20 cellular contexts compared by ENCODE assay signal in genomic region chr18:46324087-46324486, GRCh38.
A peak's percentile ranks its signal among the peaks of the same experiment; 100 is the strongest.
DNase-seq lines count a peak whose midpoint lies in the region; ATAC-seq, FAIRE-seq and TF ChIP-seq lines count a peak whose summit lies in the region.
"Had no signal": no experiment of that assay in that cellular context is flagged by ENCODE, and none has a peak within 500 bp of the region (broad histone marks: within the 10 kb centered on the region; RNA-seq: fewer than 3 reads in every experiment).

No MANE protein-coding gene starts in this region.

- TF ChIP-seq RAD21 in GM12878 (IDR thresholded peaks at IDR 0.05; ENCODE audit: insufficient read depth, low read depth, low read length) (no peak), neural cell (conservative IDR thresholded peaks at IDR 0.05) (no peak)

- no peaks in the 10 kb centered on the region for H3K36me3 Mint-ChIP-seq in GM23338 (ENCODE audit: low read depth)
- H3K36me3 Mint-ChIP-seq: activated naive CD8-positive, alpha-beta T cell treated with anti-CD3 and anti-CD28 coated beads, Interleukin-2, amount 10 ng/mL, durations not matched to agents 7 days and 5 days had no signal

- SMC1A ChIA-PET in GM12878 (lab: Charles Lee; ENCODE audit: uncharacterized antibody, unreplicated experiment), result no interaction called here

- intact Hi-C loops in GM12878 (cut with micrococcal nuclease; ENCODE audit: unreplicated experiment), result no loop called here

- TF ChIP-seq POLR2A in GM12878 (IDR thresholded peaks at IDR 0.05; ENCODE audit: low read depth, low read length), result no peak

- no TSS peak for BruUV-seq in GM12878 (replicated peaks; lab: Mats Ljungman, UMichigan)

- H3K27ac ChIP-seq in BLaER1, result no peak overlapping the region
- H3K27ac ChIP-seq in GM23338 (ENCODE audit: low read depth), result no peak overlapping the region
- H3K27ac ChIP-seq in GM12878 (ENCODE audit: control insufficient read depth, insufficient read depth), result no peak overlapping the region
- H3K27ac ChIP-seq in neural cell (ENCODE audit: low read length), result no peak overlapping the region
- H3K27ac ChIP-seq: brain microvascular endothelial cell, pancreas, vagina had no signal

- no peak for ATAC-seq in GM23338
- no peak for ATAC-seq in GM12878

- RAD21 ChIA-PET in GM12878 (lab: Charles Lee; ENCODE audit: unreplicated experiment), result no interaction called here

- CTCF ChIA-PET in GM12878 (lab: Yijun Ruan, JAX), result interaction anchor here (1.0 kb wide), 1 partner anchor 9 kb away, joined by 3 read pairs; no protein-coding TSS in a partner anchor

- TF ChIP-seq EP300 in GM12878 (IDR thresholded peaks at IDR 0.05; ENCODE audit: borderline replicate concordance in 1 of 2, control insufficient read depth in 1 of 2, low read depth in 2 of 2, low read length in 2 of 2) (no peak), neural cell (conservative IDR thresholded peaks at IDR 0.05; ENCODE audit: poor library complexity, severe bottlenecking) (no peak)

- 0 out of 2 replicates have a peak, but pooled peaks cover 2% of the 10 kb centered on the region for H3K9me2 ChIP-seq in GM23338 (ENCODE audit: insufficient read depth)
- no peaks in the 10 kb centered on the region for H3K9me2 ChIP-seq in neural cell (ENCODE audit: insufficient read depth, low read length)

- peak overlapping the region; percentile 44 for H3K4me2 ChIP-seq in BLaER1
- peak overlapping the region; percentile 50; the same call in 1 of the 2 replicates for H3K4me2 ChIP-seq in GM23338
- no peak overlapping the region for H3K4me2 ChIP-seq in GM12878 (ENCODE audit: control insufficient read depth, insufficient read depth)
- H3K4me2 ChIP-seq in neural cell (ENCODE audit: low read length), result peak overlapping the region; percentile 48

- H3K9ac ChIP-seq in BLaER1 (no peak overlapping the region), GM12878 (ENCODE audit: control insufficient read depth, insufficient read depth, low read length) (no peak overlapping the region), neural cell (ENCODE audit: low read length) (no peak overlapping the region)

- in situ Hi-C loops in GM12878 (cut with MboI), result no loop called here

- FAIRE-seq in GM12878 (lab: Jason Lieb, UNC), result no peak
- no peak for FAIRE-seq in GM19239 (lab: Jason Lieb, UNC)
- FAIRE-seq: frontal cortex, GM12892, HTR-8/SVneo, pancreas had no signal

- peaks cover 35% of the 10 kb centered on the region for H3K4me1 Mint-ChIP-seq in GM23338
- H3K4me1 Mint-ChIP-seq: activated T-helper 17 cell treated with anti-CD3 and anti-CD28 coated beads, Interleukin-2, amount 50 U/mL, for 72 hours had no signal

- peak overlapping the region; percentile 73; the same call in 1 of the 2 replicates for H3K27ac Mint-ChIP-seq in GM23338
- H3K27ac Mint-ChIP-seq: activated naive CD8-positive, alpha-beta T cell treated with anti-CD3 and anti-CD28 coated beads, Interleukin-2, amount 10 ng/mL, durations not matched to agents 7 days and 5 days; activated T-helper 17 cell treated with anti-CD3 and anti-CD28 coated beads, Interleukin-2, amount 50 U/mL, for 72 hours had no signal

- H3K27me3 ChIP-seq in BLaER1, result no peaks in the 10 kb centered on the region
- H3K27me3 ChIP-seq in GM23338 (ENCODE audit: insufficient read depth), result no peaks in the 10 kb centered on the region
- H3K27me3 ChIP-seq in GM12878 (replicated peaks in 1 of 2; ENCODE audit: control insufficient read depth in 2 of 2, insufficient read depth in 2 of 2, low read length in 1 of 2), result no peaks in the 10 kb centered on the region
- H3K27me3 ChIP-seq in neural cell (ENCODE audit: insufficient read depth, low read depth, low read length), result no peaks in the 10 kb centered on the region
- H3K27me3 ChIP-seq: BE2C, brain microvascular endothelial cell, pancreas, vagina had no signal

- H2AFZ ChIP-seq in GM23338 (peak overlapping the region; percentile 70), GM12878 (ENCODE audit: control insufficient read depth, low read depth, low read length) (peak overlapping the region; percentile 67), neural cell (ENCODE audit: low read depth, low read length) (no peak overlapping the region)

- H3K27me3 Mint-ChIP-seq in GM23338 (ENCODE audit: insufficient read depth, low read depth, poor library complexity), result peaks cover 2% of the 10 kb centered on the region
- H3K27me3 Mint-ChIP-seq: activated T-helper 17 cell treated with anti-CD3 and anti-CD28 coated beads, Interleukin-2, amount 50 U/mL, for 72 hours had no signal

- H3K4me1 ChIP-seq in BLaER1 (peaks cover 13% of the 10 kb centered on the region), GM23338 (ENCODE audit: insufficient read depth) (peaks cover 19% of the 10 kb centered on the region), GM12878 (ENCODE audit: control insufficient read depth, insufficient read depth, low read length) (no peaks in the 10 kb centered on the region)
- H3K4me1 ChIP-seq: BE2C, pancreas, vagina had no signal

- H3K36me3 ChIP-seq in BLaER1 (no peaks in the 10 kb centered on the region), GM23338 (ENCODE audit: insufficient read depth) (no peaks in the 10 kb centered on the region), GM12878 (ENCODE audit: control insufficient read depth in 2 of 2, insufficient read depth in 2 of 2, low read length in 1 of 2) (no peaks in the 10 kb centered on the region), neural cell (ENCODE audit: insufficient read depth, low read length) (no peaks in the 10 kb centered on the region)
- H3K36me3 ChIP-seq: BE2C, brain microvascular endothelial cell, pancreas, vagina had no signal

- TF ChIP-seq CTCF in GM23338 (conservative IDR thresholded peaks at IDR 0.05; ENCODE audit: low read depth in 2 of 2), result no peak
- no peak for TF ChIP-seq CTCF in GM12878 (IDR thresholded peaks at IDR 0.05 in 2 of 3, conservative IDR thresholded peaks at IDR 0.05 in 1 of 3; ENCODE audit: control insufficient read depth in 2 of 3, extremely low read depth in 1 of 3, insufficient read depth in 1 of 3, low read depth in 3 of 3, low read length in 3 of 3)
- no peak for TF ChIP-seq CTCF in neural cell (IDR thresholded peaks at IDR 0.05; ENCODE audit: poor library complexity, severe bottlenecking)

- H4K20me1 ChIP-seq in BLaER1 (no peaks in the 10 kb centered on the region), GM23338 (replicated peaks; ENCODE audit: insufficient read depth) (no peaks in the 10 kb centered on the region), GM12878 (ENCODE audit: control insufficient read depth, insufficient read depth) (no peaks in the 10 kb centered on the region), neural cell (ENCODE audit: insufficient read depth) (no peaks in the 10 kb centered on the region)

- no peaks in the 10 kb centered on the region for H3K9me3 Mint-ChIP-seq in GM23338
- H3K9me3 Mint-ChIP-seq: activated naive CD8-positive, alpha-beta T cell treated with anti-CD3 and anti-CD28 coated beads, Interleukin-2, amount 10 ng/mL, durations not matched to agents 7 days and 5 days; activated T-helper 17 cell treated with anti-CD3 and anti-CD28 coated beads, Interleukin-2, amount 50 U/mL, for 72 hours had no signal

- no peak overlapping the region for H3K4me3 Mint-ChIP-seq in GM23338
- H3K4me3 Mint-ChIP-seq: activated naive CD8-positive, alpha-beta T cell treated with anti-CD3 and anti-CD28 coated beads, Interleukin-2, amount 10 ng/mL, durations not matched to agents 7 days and 5 days; activated T-helper 17 cell treated with anti-CD3 and anti-CD28 coated beads, Interleukin-2, amount 50 U/mL, for 72 hours had no signal

- POLR2A ChIA-PET in GM12878 (lab: Charles Lee), result no interaction called here

- H3K9me3 ChIP-seq in BLaER1 (no peaks in the 10 kb centered on the region), GM12878 (replicated peaks; ENCODE audit: control insufficient read depth, insufficient read depth, low read length) (no peaks in the 10 kb centered on the region), neural cell (ENCODE audit: low read length) (no peaks in the 10 kb centered on the region)
- H3K9me3 ChIP-seq: BE2C, pancreas, vagina had no signal

- 35% methylated on average over 3 of the region's 3 CpGs for WGBS in GM12878 (ENCODE audit: insufficient coverage, insufficient replicate concordance, low lambda C conversion rate, missing lambda C conversion rate)

- H3F3A ChIP-seq in GM23338 (replicated peaks; ENCODE audit: low read depth), result no peaks in the 10 kb centered on the region
- H3F3A ChIP-seq in neural cell (ENCODE audit: insufficient read depth, low read length, poor library complexity, severe bottlenecking), result no peaks in the 10 kb centered on the region

- H3K4me3 ChIP-seq in BLaER1 (no peak overlapping the region), GM23338 (no peak overlapping the region), GM12878 (no peak overlapping the region), neural cell (ENCODE audit: low read length) (peak overlapping the region; percentile 24)
- H3K4me3 ChIP-seq: pancreas, vagina had no signal

- H3K79me2 ChIP-seq in GM23338 (replicated peaks; ENCODE audit: insufficient read depth) (no peaks in the 10 kb centered on the region), GM12878 (ENCODE audit: control insufficient read depth, insufficient read depth, low read length) (no peaks in the 10 kb centered on the region), neural cell (replicated peaks; ENCODE audit: insufficient read depth, low read length) (no peaks in the 10 kb centered on the region)

- no peak for DNase-seq in GM23338 (ENCODE audit: low spot score)
- no peak for DNase-seq in GM12878 (ENCODE audit: low read depth, low spot score)
- DNase-seq in GM19239 (ENCODE audit: insufficient read length, low spot score), result no peak
- no peak for DNase-seq in cerebellar cortex (ENCODE audit: low spot score)
- no peak for DNase-seq in nucleus accumbens (lab: John Stamatoyannopoulos, UW)
- DNase-seq: activated naive CD8-positive, alpha-beta T cell treated with anti-CD3 and anti-CD28 coated beads, Interleukin-2, amount 10 ng/mL, durations not matched to agents 7 days and 5 days; BE2C; left cardiac atrium; NCI-H446 treated with DMSO at 0.1 percent for 48 hours; pancreas; stimulated activated CD4-positive, alpha-beta T cell treated with anti-CD3 and anti-CD28 coated beads, Interleukin-2, amount 100 ng/mL, for 48 hours; T-helper 9 cell had no signal

TF ChIP-seq in GM23338, 12 proteins besides CTCF, POLR2A, EP300 and RAD21 (continues in another document):
- TF ChIP-seq POLR2AphosphoS5 (IDR thresholded peaks at IDR 0.05; ENCODE audit: low read depth), result no peak
- no peak for TF ChIP-seq EZH2phosphoT487 (IDR thresholded peaks at IDR 0.05; ENCODE audit: unreplicated experiment)

TF ChIP-seq in GM12878, 131 proteins besides CTCF, POLR2A, EP300 and RAD21:
- no peak for TF ChIP-seq CEBPB (IDR thresholded peaks at IDR 0.05; ENCODE audit: borderline replicate concordance in 1 of 2, low read depth in 2 of 2, low read length in 2 of 2)

TF ChIP-seq in neural cell, 6 proteins besides CTCF, POLR2A, EP300 and RAD21 (continues in another document):
- no peak for TF ChIP-seq POLR2AphosphoS5 (IDR thresholded peaks at IDR 0.05)
